ENCODE assay signal across 1 cellular context in genomic region chr10:67506083-67506756, GRCh38.
TF ChIP-seq lines count a peak whose summit lies in the region.

No MANE protein-coding gene starts in this region.

TF ChIP-seq in Ishikawa, 13 proteins besides CTCF, POLR2A, EP300 and RAD21 (continued from another document):
- TF ChIP-seq USF1 (IDR thresholded peaks at IDR 0.05) (no peak), NFIC (IDR thresholded peaks at IDR 0.05) (no peak)
